ENCODE assay signal across 8 cellular contexts in genomic region chr9:111661802-111662491, GRCh38. TPM values are rescaled to one million over a fixed set of nuclear protein-coding genes. Genes with fewer than 3 reads are reported as not detected.
DNase-seq lines count a peak whose midpoint lies in the region; ATAC-seq and TF ChIP-seq lines count a peak whose summit lies in the region.

No MANE protein-coding gene starts in this region.

- no peak for DNase-seq in AG09309 (ENCODE audit: low read depth)
- DNase-seq in activated naive CD4-positive, alpha-beta T cell treated with Interleukin-2 at 50 U/mL for 16 hours = peak; percentile 31
- DNase-seq in foreskin melanocyte = peak; percentile 3
- DNase-seq in upper lobe of right lung = peak; percentile 75

- H3K9me3 ChIP-seq in OCI-LY1 (ENCODE audit: low read length) (no peaks in the 10 kb centered on the region), neuron (ENCODE audit: low read length) (no peaks in the 10 kb centered on the region), upper lobe of right lung (no peaks in the 10 kb centered on the region)

- H3K36me3 ChIP-seq in OCI-LY1 (ENCODE audit: insufficient read depth, low read length) = no peaks in the 10 kb centered on the region
- H3K36me3 ChIP-seq in neuron (ENCODE audit: insufficient read depth, low read length) = peaks cover 19% of the 10 kb centered on the region
- peaks cover 4% of the 10 kb centered on the region for H3K36me3 ChIP-seq in upper lobe of right lung

- H3K27ac ChIP-seq in OCI-LY1 (ENCODE audit: low read depth, low read length, poor library complexity, severe bottlenecking) (no peak overlapping the region), upper lobe of right lung (peak overlapping the region; percentile 75)

- ATAC-seq in GM18868 (IDR thresholded peaks at IDR 0.05; ENCODE audit: unreplicated experiment) (peak; percentile 28), HG03095 (IDR thresholded peaks at IDR 0.05; ENCODE audit: unreplicated experiment) (peak; percentile 24), upper lobe of right lung (peak; percentile 64)

- H3K4me3 ChIP-seq in AG09309 (ENCODE audit: control insufficient read depth, low read depth, low read length) (peak overlapping the region; percentile 87), OCI-LY1 (ENCODE audit: low read depth, low read length, poor library complexity, severe bottlenecking) (peak overlapping the region; percentile 79), neuron (ENCODE audit: low read length) (peak overlapping the region; percentile 78), upper lobe of right lung (peak overlapping the region; percentile 68)

- H3K9ac ChIP-seq in OCI-LY1 (ENCODE audit: low read length) = peak overlapping the region; percentile 67

- H2AFZ ChIP-seq in OCI-LY1 (ENCODE audit: low read length) (0 out of 2 replicates have a peak overlapping the region, but pooled peaks have one; percentile 23), neuron (ENCODE audit: low read depth, low read length) (peak overlapping the region; percentile 88)

- intact Hi-C loops in upper lobe of right lung (cut with DNase I) = no loop called here

- H3K4me1 ChIP-seq in OCI-LY1 (ENCODE audit: insufficient read depth, low read length, severe bottlenecking) (peaks cover 9% of the 10 kb centered on the region), neuron (ENCODE audit: insufficient read depth, low read length) (peaks cover 17% of the 10 kb centered on the region), upper lobe of right lung (peaks cover 11% of the 10 kb centered on the region)

- H3F3A ChIP-seq in OCI-LY1 (ENCODE audit: insufficient read depth, low read length) = no peaks in the 10 kb centered on the region

- H3K27me3 ChIP-seq in OCI-LY1 (ENCODE audit: insufficient read depth, low read length) (no peaks in the 10 kb centered on the region), neuron (ENCODE audit: insufficient read depth, low read length) (no peaks in the 10 kb centered on the region), upper lobe of right lung (no peaks in the 10 kb centered on the region)

- no peaks in the 10 kb centered on the region for H3K9me2 ChIP-seq in OCI-LY1 (ENCODE audit: low read depth, low read length)

- no peaks in the 10 kb centered on the region for H4K20me1 ChIP-seq in OCI-LY1 (ENCODE audit: insufficient read depth, low read length)

- H3K4me2 ChIP-seq in OCI-LY1 (ENCODE audit: low read length) = peak overlapping the region; percentile 96

- no peak for TF ChIP-seq CTCF in AG09309 (IDR thresholded peaks at IDR 0.05; ENCODE audit: control insufficient read depth, insufficient read depth, low read depth, low read length, missing control alignments)
- TF ChIP-seq CTCF in OCI-LY1 (IDR thresholded peaks at IDR 0.05; ENCODE audit: low read length) = no peak
- no peak for TF ChIP-seq CTCF in upper lobe of right lung (IDR thresholded peaks at IDR 0.05)

- no peaks in the 10 kb centered on the region for H3K79me2 ChIP-seq in OCI-LY1 (ENCODE audit: insufficient read depth, low read length)

RNA-seq across cellular contexts. Expression of gene GNG10, which starts 0.5 kb away (rescaled TPM):
- 33.4 TPM for total RNA-seq in upper lobe of right lung

RNA-seq across cellular contexts. Expression of gene DNAJC25, which starts 30.8 kb away (rescaled TPM):
- total RNA-seq in upper lobe of right lung = 6.6 TPM
